23 cellular contexts compared by ENCODE assay signal in the genomic region with DNA sequence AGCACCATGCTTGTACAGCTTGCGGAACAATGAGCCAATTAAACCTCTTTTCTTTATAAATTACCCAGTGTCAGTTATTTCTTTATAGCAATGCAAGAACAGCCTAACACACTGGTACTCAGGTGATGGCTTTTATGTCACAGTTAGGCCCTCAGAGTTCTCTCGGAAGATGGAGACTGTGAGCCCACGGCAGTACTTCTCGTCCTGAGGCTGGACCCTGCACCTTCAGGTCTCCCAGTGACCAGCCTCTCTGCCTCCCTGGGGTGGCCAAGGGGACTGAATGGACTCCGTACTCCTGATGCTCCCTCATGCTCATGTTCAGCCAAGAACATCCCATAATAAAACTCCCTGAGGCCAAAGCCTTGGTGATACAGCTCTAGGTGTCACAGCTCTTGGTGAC. TPM values are rescaled to one million over a fixed set of nuclear protein-coding genes. Genes with fewer than 3 reads are reported as not detected.
DNase-seq lines count a peak whose midpoint lies in the region; ATAC-seq and TF ChIP-seq lines count a peak whose summit lies in the region.
"Had no signal": no experiment of that assay in that cellular context is flagged by ENCODE, and none has a peak within 500 bp of the region (broad histone marks: within the 10 kb centered on the region; RNA-seq: fewer than 3 reads in every experiment).

No MANE protein-coding gene starts in this region.

- H3K36me3 ChIP-seq in Caco-2 (ENCODE audit: control insufficient read depth, insufficient read depth, low read length) (no peaks in the 10 kb centered on the region), RWPE2 (ENCODE audit: low read depth) (no peaks in the 10 kb centered on the region)

- H3K27ac ChIP-seq in RWPE2 (ENCODE audit: poor library complexity, severe bottlenecking) (peak overlapping the region; percentile 6), epithelial cell of prostate (peak overlapping the region; percentile 43)
- H3K27ac ChIP-seq: parathyroid adenoma had no signal

- intact Hi-C loops in Caco-2 (cut with micrococcal nuclease; ENCODE audit: unreplicated experiment), result no loop called here

- ATAC-seq in RWPE2 (ENCODE audit: low read depth) (no peak), HG03095 (IDR thresholded peaks at IDR 0.05; ENCODE audit: unreplicated experiment) (no peak), HG02870 (IDR thresholded peaks at IDR 0.05; ENCODE audit: unreplicated experiment) (no peak)
- ATAC-seq in effector memory CD8-positive, alpha-beta T cell (replicated peaks), result no peak
- ATAC-seq: naive thymus-derived CD4-positive, alpha-beta T cell; T-cell had no signal

- H3K27me3 Mint-ChIP-seq in Caco-2 (ENCODE audit: insufficient read depth, unreplicated experiment), result no peaks in the 10 kb centered on the region
- no peaks in the 10 kb centered on the region for H3K27me3 Mint-ChIP-seq in osteocyte (ENCODE audit: unreplicated experiment)
- peaks cover 55 to 82% of the 10 kb centered on the region in 2 donors for H3K27me3 Mint-ChIP-seq in effector memory CD8-positive, alpha-beta T cell

- no peak overlapping the region for H3K4me3 ChIP-seq in Caco-2 (ENCODE audit: low read depth, low read length)
- no peak overlapping the region for H3K4me3 ChIP-seq in RWPE2 (ENCODE audit: severe bottlenecking)
- H3K4me3 ChIP-seq: lung had no signal

- no peak for TF ChIP-seq CTCF in Caco-2 (IDR thresholded peaks at IDR 0.05; ENCODE audit: insufficient read depth in 1 of 2, low read depth in 1 of 2, low read length in 1 of 2, severe bottlenecking in 1 of 2, unreplicated experiment in 1 of 2)
- no peak for TF ChIP-seq CTCF in RWPE2 (IDR thresholded peaks at IDR 0.05; ENCODE audit: poor library complexity, severe bottlenecking)
- TF ChIP-seq CTCF in osteocyte (IDR thresholded peaks at IDR 0.05), result no peak

- H3K9me3 Mint-ChIP-seq in Caco-2 (ENCODE audit: unreplicated experiment) (peaks cover 22% of the 10 kb centered on the region), osteocyte (ENCODE audit: unreplicated experiment) (peaks cover 10% of the 10 kb centered on the region)
- H3K9me3 Mint-ChIP-seq in effector memory CD8-positive, alpha-beta T cell, result no peaks in the 10 kb centered on the region

- no peaks in the 10 kb centered on the region for H3K27me3 ChIP-seq in Caco-2 (replicated peaks; ENCODE audit: control insufficient read depth, insufficient read depth, low read length)
- no peaks in the 10 kb centered on the region for H3K27me3 ChIP-seq in RWPE2 (ENCODE audit: insufficient read depth, poor library complexity, severe bottlenecking)

- POLR2A ChIA-PET in Caco-2 (lab: Charles Lee), result no interaction called here

- H3K4me1 ChIP-seq in Caco-2, result peaks cover 11% of the 10 kb centered on the region
- H3K4me1 ChIP-seq in RWPE2 (ENCODE audit: insufficient read depth, poor library complexity, severe bottlenecking), result peaks cover 11% of the 10 kb centered on the region
- H3K4me1 ChIP-seq: parathyroid adenoma had no signal

- CTCF ChIA-PET in Caco-2 (lab: Charles Lee), result no interaction called here

- H3K27ac Mint-ChIP-seq in Caco-2 (ENCODE audit: unreplicated experiment), result peak overlapping the region; percentile 82
- peak overlapping the region; percentile 91 for H3K27ac Mint-ChIP-seq in osteocyte (ENCODE audit: unreplicated experiment)
- no peak overlapping the region for H3K27ac Mint-ChIP-seq in effector memory CD8-positive, alpha-beta T cell
- H3K27ac Mint-ChIP-seq: HFFc6; naive thymus-derived CD4-positive, alpha-beta T cell; T-cell had no signal

- no peaks in the 10 kb centered on the region for H3K9me3 ChIP-seq in Caco-2
- no peaks in the 10 kb centered on the region for H3K9me3 ChIP-seq in RWPE2 (ENCODE audit: severe bottlenecking)

- H3K4me3 Mint-ChIP-seq in Caco-2 (ENCODE audit: unreplicated experiment) (no peak overlapping the region), osteocyte (ENCODE audit: unreplicated experiment) (no peak overlapping the region)
- no peak overlapping the region for H3K4me3 Mint-ChIP-seq in effector memory CD8-positive, alpha-beta T cell
- H3K4me3 Mint-ChIP-seq: HFFc6; naive thymus-derived CD4-positive, alpha-beta T cell; T-cell had no signal

- no peaks in the 10 kb centered on the region for H3K36me3 Mint-ChIP-seq in Caco-2 (ENCODE audit: insufficient read depth, unreplicated experiment)
- H3K36me3 Mint-ChIP-seq in osteocyte (ENCODE audit: unreplicated experiment), result peaks cover 3% of the 10 kb centered on the region
- H3K36me3 Mint-ChIP-seq in effector memory CD8-positive, alpha-beta T cell (ENCODE audit: insufficient read depth), result no peaks in the 10 kb centered on the region
- H3K36me3 Mint-ChIP-seq: T-cell had no signal

- DNase-seq in Caco-2 (no peak), RWPE2 (ENCODE audit: low spot score) (no peak), epithelial cell of prostate (ENCODE audit: low read depth, low spot score) (no peak), osteocyte (ENCODE audit: extremely low spot score, unreplicated experiment) (peak; percentile 68), medulla oblongata (ENCODE audit: extremely low spot score) (no peak)
- no peak for DNase-seq in effector memory CD8-positive, alpha-beta T cell
- DNase-seq: activated CD4-positive, alpha-beta T cell treated with anti-CD3 and anti-CD28 coated beads for 48 hours; activated CD8-positive, alpha-beta memory T cell treated with anti-CD3 and anti-CD28 coated beads, Interleukin-2, amount 50 U/mL, for 4 hours; activated effector memory CD4-positive, alpha-beta T cell treated with anti-CD3 and anti-CD28 coated beads, Interleukin-2, amount 50 U/mL, for 16 hours; central memory CD4-positive, alpha-beta T cell; effector CD4-positive, alpha-beta T cell; hippocampal formation; MV-4-11; naive thymus-derived CD4-positive, alpha-beta T cell; NCI-H446; NK-92 treated with Interleukin-12 subunit alpha and Interleukin-12 subunit beta, amount 100 ng/mL, for 24 hours; stimulated activated CD4-positive, alpha-beta T cell treated with anti-CD3 and anti-CD28 coated beads, Interleukin-4, amount 100 ng/mL, for 4 hours; T-cell had no signal

- H3K4me1 Mint-ChIP-seq in Caco-2 (ENCODE audit: low read depth, unreplicated experiment), result peaks cover 15% of the 10 kb centered on the region
- H3K4me1 Mint-ChIP-seq in osteocyte (ENCODE audit: unreplicated experiment), result peaks cover 13% of the 10 kb centered on the region
- no peaks in the 10 kb centered on the region for H3K4me1 Mint-ChIP-seq in effector memory CD8-positive, alpha-beta T cell (ENCODE audit: low read depth in 2 of 2)
- H3K4me1 Mint-ChIP-seq: naive thymus-derived CD4-positive, alpha-beta T cell; T-cell had no signal

- no TSS peak for BruUV-seq in Caco-2 (replicated peaks; lab: Mats Ljungman, UMichigan)

RNA-seq across cellular contexts. Expression of gene PDLIM3, which starts 25.0 kb away (rescaled TPM):
- 3.6 and 4.8 TPM in 2 replicates for total RNA-seq in Caco-2 (2022)
- 2.1 and 2.8 TPM in 2 replicates for total RNA-seq in osteocyte
- total RNA-seq: HFFc6; naive thymus-derived CD4-positive, alpha-beta T cell had no signal

Comparison
In these comparisons a context has a peak if more than half of its experiments do, and no peak if none do; other contexts are left out.
1. H3K27ac Mint-ChIP-seq: peak in Caco-2 (single experiment) and osteocyte (single experiment); none in effector memory CD8-positive, alpha-beta T cell (0 of 2).